ENCODE assay signal across 19 cellular contexts in genomic region chr5:52269395-52269794, GRCh38.
DNase-seq lines count a peak whose midpoint lies in the region; ATAC-seq and TF ChIP-seq lines count a peak whose summit lies in the region.
"Had no signal": no experiment of that assay in that cellular context is flagged by ENCODE, and none has a peak within 500 bp of the region (broad histone marks: within the 10 kb centered on the region; RNA-seq: fewer than 3 reads in every experiment).

No MANE protein-coding gene starts in this region.

- no peaks in the 10 kb centered on the region for H3K4me1 Mint-ChIP-seq in stimulated activated naive CD8-positive, alpha-beta T cell treated with anti-CD3 and anti-CD28 coated beads, Interleukin-15, amount 100 ng/mL, for 72 hours
- no peaks in the 10 kb centered on the region for H3K4me1 Mint-ChIP-seq in activated CD4-positive, alpha-beta T cell treated with anti-CD3 and anti-CD28 coated beads, Interleukin-2, amount 10 ng/mL, durations not matched to agents 24 days and 14 days

- DNase-seq in DMS153 treated with DMSO at 0.1 percent for 48 hours (lab: John Stamatoyannopoulos, UW; ENCODE audit: unreplicated experiment), result peak; percentile 54
- DNase-seq in NCI-H128 (lab: John Stamatoyannopoulos, UW; ENCODE audit: unreplicated experiment), result peak; percentile 53
- DNase-seq in NCI-H748 treated with DMSO at 0.1 percent for 48 hours (lab: John Stamatoyannopoulos, UW), result peak; percentile 99
- DNase-seq in lower leg skin (ENCODE audit: low spot score in 2 of 2), result no peak
- DNase-seq in ascending aorta (ENCODE audit: low spot score in 2 of 2), result no peak
- no peak for DNase-seq in stimulated activated naive CD8-positive, alpha-beta T cell treated with anti-CD3 and anti-CD28 coated beads, Interleukin-15, amount 100 ng/mL, for 72 hours
- DNase-seq in activated CD4-positive, alpha-beta T cell treated with anti-CD3 and anti-CD28 coated beads, Interleukin-2, amount 10 ng/mL, durations not matched to agents 24 days and 14 days, result no peak
- DNase-seq: activated CD4-positive, alpha-beta T cell treated with anti-CD3 and anti-CD28 coated beads for 48 hours; activated T-cell treated with anti-CD3 and anti-CD28 coated beads, Interleukin-2, amount 50 U/mL, for 48 hours; adrenal gland; heart left ventricle; Kasumi-1; kidney; mucosa of descending colon; NCI-H526 treated with DMSO at 0.1 percent for 48 hours; stimulated activated CD4-positive, alpha-beta T cell treated with anti-CD3 and anti-CD28 coated beads, Interleukin-15, amount 100 ng/mL, for 24 hours had no signal

- H3K36me3 ChIP-seq in muscle layer of duodenum (ENCODE audit: control insufficient read depth in 1 of 2, insufficient read depth in 2 of 2, low read length in 2 of 2) (no peaks in the 10 kb centered on the region), ascending aorta (no peaks in the 10 kb centered on the region)
- H3K36me3 ChIP-seq: adrenal gland, heart left ventricle had no signal

- intact Hi-C loops in lower leg skin (cut with DNase I; ENCODE audit: low total_unique reads) (no loop called here), ascending aorta (cut with DNase I) (no loop called here)
- intact Hi-C loops in activated CD4-positive, alpha-beta T cell treated with anti-CD3 and anti-CD28 coated beads, Interleukin-2, amount 10 ng/mL, durations not matched to agents 24 days and 14 days (cut with micrococcal nuclease), result no loop called here

- no peak overlapping the region for H3K27ac ChIP-seq in muscle layer of duodenum (ENCODE audit: low read length)
- H3K27ac ChIP-seq in ascending aorta, result no peak overlapping the region
- H3K27ac ChIP-seq: adrenal gland, heart left ventricle had no signal

- no peaks in the 10 kb centered on the region for H3K9me3 Mint-ChIP-seq in stimulated activated naive CD8-positive, alpha-beta T cell treated with anti-CD3 and anti-CD28 coated beads, Interleukin-15, amount 100 ng/mL, for 72 hours
- H3K9me3 Mint-ChIP-seq in activated CD4-positive, alpha-beta T cell treated with anti-CD3 and anti-CD28 coated beads, Interleukin-2, amount 10 ng/mL, durations not matched to agents 24 days and 14 days, result no peaks in the 10 kb centered on the region
- H3K9me3 Mint-ChIP-seq: T-helper 2 cell treated with Interferon-gamma antibody and Interleukin-4, amounts not matched to agents 5 μg/mL and 100 μg/mL, for 36 hours had no signal

- no peaks in the 10 kb centered on the region for H3K36me3 Mint-ChIP-seq in activated CD4-positive, alpha-beta T cell treated with anti-CD3 and anti-CD28 coated beads, Interleukin-2, amount 10 ng/mL, durations not matched to agents 24 days and 14 days (ENCODE audit: low read depth)

- no peak for ATAC-seq in stimulated activated naive CD8-positive, alpha-beta T cell treated with anti-CD3 and anti-CD28 coated beads, Interleukin-15, amount 100 ng/mL, for 72 hours
- ATAC-seq: heart left ventricle, mucosa of descending colon, Right ventricle myocardium inferior had no signal

- H3K27ac Mint-ChIP-seq in stimulated activated naive CD8-positive, alpha-beta T cell treated with anti-CD3 and anti-CD28 coated beads, Interleukin-15, amount 100 ng/mL, for 72 hours, result no peak overlapping the region
- no peak overlapping the region for H3K27ac Mint-ChIP-seq in activated CD4-positive, alpha-beta T cell treated with anti-CD3 and anti-CD28 coated beads, Interleukin-2, amount 10 ng/mL, durations not matched to agents 24 days and 14 days
- H3K27ac Mint-ChIP-seq: T-helper 2 cell treated with Interferon-gamma antibody and Interleukin-4, amounts not matched to agents 5 μg/mL and 100 μg/mL, for 36 hours had no signal

- TF ChIP-seq POLR2A in lower leg skin (IDR thresholded peaks at IDR 0.05), result no peak

- H3K27me3 ChIP-seq in muscle layer of duodenum (ENCODE audit: low read depth, low read length) (no peaks in the 10 kb centered on the region), ascending aorta (no peaks in the 10 kb centered on the region)
- H3K27me3 ChIP-seq: adrenal gland, heart left ventricle had no signal

- H3K9me3 ChIP-seq in muscle layer of duodenum (ENCODE audit: control insufficient read depth in 1 of 2, low read length in 2 of 2) (no peaks in the 10 kb centered on the region), ascending aorta (no peaks in the 10 kb centered on the region)
- H3K9me3 ChIP-seq: adrenal gland, heart left ventricle, mucosa of descending colon had no signal

- H3K4me1 ChIP-seq in muscle layer of duodenum (ENCODE audit: control insufficient read depth in 1 of 2, insufficient read depth in 2 of 2, low read length in 2 of 2) (no peaks in the 10 kb centered on the region), ascending aorta (no peaks in the 10 kb centered on the region)
- H3K4me1 ChIP-seq: adrenal gland, heart left ventricle had no signal

- H3K27me3 Mint-ChIP-seq in stimulated activated naive CD8-positive, alpha-beta T cell treated with anti-CD3 and anti-CD28 coated beads, Interleukin-15, amount 100 ng/mL, for 72 hours, result no peaks in the 10 kb centered on the region
- H3K27me3 Mint-ChIP-seq in activated CD4-positive, alpha-beta T cell treated with anti-CD3 and anti-CD28 coated beads, Interleukin-2, amount 10 ng/mL, durations not matched to agents 24 days and 14 days, result no peaks in the 10 kb centered on the region

- H3K4me3 ChIP-seq in muscle layer of duodenum (ENCODE audit: low read depth in 1 of 2, low read length in 2 of 2) (peak overlapping the region; percentile 45 to 55), lower leg skin (ENCODE audit: low read depth, poor library complexity, severe bottlenecking) (no peak overlapping the region), ascending aorta (no peak overlapping the region)
- H3K4me3 ChIP-seq: heart left ventricle, mucosa of descending colon had no signal

- no peak for TF ChIP-seq CTCF in lower leg skin (IDR thresholded peaks at IDR 0.05)
- TF ChIP-seq CTCF in ascending aorta (IDR thresholded peaks at IDR 0.05), result no peak

- no peak overlapping the region for H3K4me3 Mint-ChIP-seq in stimulated activated naive CD8-positive, alpha-beta T cell treated with anti-CD3 and anti-CD28 coated beads, Interleukin-15, amount 100 ng/mL, for 72 hours
- no peak overlapping the region for H3K4me3 Mint-ChIP-seq in activated CD4-positive, alpha-beta T cell treated with anti-CD3 and anti-CD28 coated beads, Interleukin-2, amount 10 ng/mL, durations not matched to agents 24 days and 14 days
- H3K4me3 Mint-ChIP-seq: T-helper 2 cell treated with Interferon-gamma antibody and Interleukin-4, amounts not matched to agents 5 μg/mL and 100 μg/mL, for 36 hours had no signal

- WGBS in lower leg skin, 2 donors, result 42 to 58% methylated on average over 1 of the region's 1 CpG

Comparison
In these comparisons a context has a peak if more than half of its experiments do, and no peak if none do; other contexts are left out.
1. DNase-seq: peak in DMS153 treated with DMSO at 0.1 percent for 48 hours (single experiment), NCI-H128 (single experiment) and NCI-H748 treated with DMSO at 0.1 percent for 48 hours (single experiment); none in lower leg skin (0 of 2), ascending aorta (0 of 2), stimulated activated naive CD8-positive, alpha-beta T cell treated with anti-CD3 and anti-CD28 coated beads, Interleukin-15, amount 100 ng/mL, for 72 hours (0 of 2) and activated CD4-positive, alpha-beta T cell treated with anti-CD3 and anti-CD28 coated beads, Interleukin-2, amount 10 ng/mL, durations not matched to agents 24 days and 14 days (single experiment).
2. H3K4me3 ChIP-seq: peak in muscle layer of duodenum (2 of 2); none in lower leg skin (single experiment) and ascending aorta (0 of 2).